ENCODE assay signal across 24 cellular contexts in genomic region chr5:156641690-156642089, GRCh38.
"Had no signal": no experiment of that assay in that cellular context is flagged by ENCODE, and none has a peak within 500 bp of the region (broad histone marks: within the 10 kb centered on the region; RNA-seq: fewer than 3 reads in every experiment).

No MANE protein-coding gene starts in this region.

- H3K4me1 ChIP-seq: foreskin keratinocyte, left lung, pancreas, spleen, tibial nerve had no signal

- H3K4me2 ChIP-seq: hepatocyte had no signal

- H3K27ac Mint-ChIP-seq: activated naive CD8-positive, alpha-beta T cell; activated T-helper 2 cell treated with anti-CD3 and anti-CD28 coated beads, Interferon-gamma antibody, Interleukin-2, Interleukin-4, amounts not matched to agents 10 μg/mL and 5 μg/mL and 100 μg/mL, durations not matched to agents 14 hours and 24 hours and 36 hours; immature natural killer cell; nephron progenitor cell; T-helper 17 cell had no signal

- H3K27ac ChIP-seq: epithelial cell of prostate, foreskin keratinocyte, hepatocyte, left lung, pancreas, spleen, tibial nerve had no signal

- H3K79me2 ChIP-seq: hepatocyte had no signal

- H3K36me3 ChIP-seq: left lung, pancreas, spleen, tibial nerve had no signal

- H3K36me3 Mint-ChIP-seq: activated naive CD8-positive, alpha-beta T cell; immature natural killer cell had no signal

- H3K9me3 Mint-ChIP-seq: activated T-cell treated with anti-CD3 and anti-CD28 coated beads, Interleukin-2, amount 50 U/mL, for 4 hours; activated T-helper 2 cell treated with anti-CD3 and anti-CD28 coated beads, Interferon-gamma antibody, Interleukin-2, Interleukin-4, amounts not matched to agents 10 μg/mL and 5 μg/mL and 100 μg/mL, durations not matched to agents 14 hours and 24 hours and 36 hours; nephron progenitor cell had no signal

- H3K9me3 ChIP-seq: left lung, pancreas, spleen, tibial nerve had no signal

- H3K4me3 ChIP-seq: hepatocyte, left lung, pancreas, spleen, tibial nerve had no signal

- H2AFZ ChIP-seq: hepatocyte had no signal

- H3K4me1 Mint-ChIP-seq: immature natural killer cell, T-helper 17 cell had no signal

- DNase-seq: activated CD4-positive, alpha-beta T cell treated with anti-CD3 and anti-CD28 coated beads for 4 hours; activated CD4-positive, alpha-beta T cell treated with anti-CD3 and anti-CD28 coated beads, Interleukin-2, amount 50 U/mL, for 48 hours; activated CD4-positive, CD25-positive, alpha-beta regulatory T cell; activated CD8-positive, alpha-beta memory T cell treated with anti-CD3 and anti-CD28 coated beads, Interleukin-2, amount 50 U/mL, for 48 hours; activated naive CD4-positive, alpha-beta T cell; activated T-cell treated with anti-CD3 and anti-CD28 coated beads, Interleukin-2, amount 50 U/mL, for 4 hours; cerebellar nuclear complex; cortex of kidney; foreskin keratinocyte; immature natural killer cell; left lung; nephron progenitor cell; pancreas; spleen; stimulated activated CD4-positive, alpha-beta T cell treated with anti-CD3 and anti-CD28 coated beads, Interleukin-4, amount 100 ng/mL, for 24 hours; stimulated activated naive CD8-positive, alpha-beta T cell treated with anti-CD3 and anti-CD28 coated beads, Interleukin-15, Interleukin-2, amounts not matched to agents 100 U/mL and 50 U/mL, for 24 hours; substantia nigra; T-helper 17 cell had no signal

- H3K4me3 Mint-ChIP-seq: activated naive CD8-positive, alpha-beta T cell; activated T-cell treated with anti-CD3 and anti-CD28 coated beads, Interleukin-2, amount 50 U/mL, for 4 hours; immature natural killer cell; nephron progenitor cell; T-helper 17 cell had no signal

- H3K27me3 ChIP-seq: foreskin keratinocyte, hepatocyte, left lung, pancreas, spleen, tibial nerve had no signal

- ATAC-seq: activated T-cell treated with anti-CD3 and anti-CD28 coated beads, Interleukin-2, amount 50 U/mL, for 4 hours; foreskin keratinocyte; left lung; pancreas; sciatic nerve; stimulated activated naive CD8-positive, alpha-beta T cell treated with anti-CD3 and anti-CD28 coated beads, Interleukin-15, Interleukin-2, amounts not matched to agents 100 U/mL and 50 U/mL, for 24 hours; T-helper 17 cell had no signal
